ENCODE assay signal across 1 cellular context in the genomic region with DNA sequence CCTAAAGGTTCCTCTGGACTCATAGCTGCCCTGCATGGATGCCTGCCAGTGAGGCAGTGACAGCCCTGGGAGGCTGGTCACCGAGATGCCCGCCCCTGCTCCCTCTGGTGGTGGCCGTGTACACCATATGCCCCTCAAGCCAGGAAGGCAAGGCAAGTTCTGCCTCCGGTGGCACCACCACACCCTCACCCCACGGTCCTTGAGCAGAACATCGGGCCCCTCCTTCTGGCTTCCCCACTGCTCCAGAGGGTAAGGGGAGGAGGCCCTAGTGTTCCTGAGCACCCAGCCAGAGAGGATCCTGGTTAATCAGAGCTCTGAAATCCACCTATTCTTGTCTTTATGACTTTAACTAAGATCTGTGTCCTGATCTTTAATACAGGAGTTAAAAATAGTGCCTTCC.
TF ChIP-seq lines count a peak whose summit lies in the region.

No MANE protein-coding gene starts in this region.

TF ChIP-seq in H1, 55 proteins besides CTCF, POLR2A, EP300 and RAD21:
- TF ChIP-seq SIN3A (conservative IDR thresholded peaks at IDR 0.05 in 1 of 2, IDR thresholded peaks at IDR 0.05 in 1 of 2; ENCODE audit: low read depth in 1 of 2, low read length in 2 of 2), result peak; percentile 59 to 86; a peak in 2 of 4 replicates
- TF ChIP-seq YY1 (IDR thresholded peaks at IDR 0.05; ENCODE audit: low read depth, low read length), result peak; percentile 75
- TF ChIP-seq SP1 (IDR thresholded peaks at IDR 0.05; ENCODE audit: low read depth, low read length), result no peak
- TF ChIP-seq BRCA1 (IDR thresholded peaks at IDR 0.05; ENCODE audit: low read depth, low read length), result no peak
- TF ChIP-seq TBP (IDR thresholded peaks at IDR 0.05; ENCODE audit: low read depth, low read length), result 0 out of 2 replicates have a peak, but pooled peaks have one; percentile 33
- TF ChIP-seq, protein P1, sequence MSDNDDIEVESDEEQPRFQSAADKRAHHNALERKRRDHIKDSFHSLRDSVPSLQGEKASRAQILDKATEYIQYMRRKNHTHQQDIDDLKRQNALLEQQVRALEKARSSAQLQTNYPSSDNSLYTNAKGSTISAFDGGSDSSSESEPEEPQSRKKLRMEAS (IDR thresholded peaks at IDR 0.05), result peak; percentile 71; the same call in 1 of the 2 replicates
- no peak for TF ChIP-seq SP2 (IDR thresholded peaks at IDR 0.05; ENCODE audit: low read length)
